13 cellular contexts compared by ENCODE assay signal in genomic region chr20:41119593-41120561, GRCh38. TPM values are rescaled to one million over a fixed set of nuclear protein-coding genes. Genes with fewer than 3 reads are reported as not detected.
DNase-seq lines count a peak whose midpoint lies in the region; ATAC-seq and TF ChIP-seq lines count a peak whose summit lies in the region.
"Had no signal": no experiment of that assay in that cellular context is flagged by ENCODE, and none has a peak within 500 bp of the region (broad histone marks: within the 10 kb centered on the region; RNA-seq: fewer than 3 reads in every experiment).

No MANE protein-coding gene starts in this region.

- H3K27ac ChIP-seq in 22Rv1 = peak overlapping the region; percentile 48
- H3K27ac ChIP-seq: ovary had no signal

- no peak for ATAC-seq in HG02763 (IDR thresholded peaks at IDR 0.05; ENCODE audit: unreplicated experiment)

- DNase-seq in NCI-H1105 treated with DMSO at 0.1 percent for 48 hours (lab: John Stamatoyannopoulos, UW) (peak; percentile 8), anterior cingulate cortex (lab: John Stamatoyannopoulos, UW) (peak in 38 of 58 donors; percentile 12 to 84 (median 46)), middle frontal gyrus (ENCODE audit: extremely low spot score, low spot score) (peak; percentile 42), HT-29 (ENCODE audit: low spot score) (no peak), MV-4-11 (lab: John Stamatoyannopoulos, UW) (no peak), SKM-1 (lab: John Stamatoyannopoulos, UW; ENCODE audit: unreplicated experiment) (no peak)
- DNase-seq: activated CD4-positive, alpha-beta T cell treated with anti-CD3 and anti-CD28 coated beads for 4 hours; AML-193; endodermal cell; NCI-H510A treated with DMSO at 0.1 percent for 48 hours; ovary had no signal

- no peak for TF ChIP-seq CTCF in 22Rv1 (IDR thresholded peaks at IDR 0.05)

RNA-seq across cellular contexts. Expression of gene PLCG1, which starts 17.5 kb away (rescaled TPM):
- 22.3 and 63.2 TPM in 2 replicates for total RNA-seq in HT-29 (2014; rRNA removed; shearing (Covaris generic))

Comparison
In these comparisons a context has a peak if more than half of its experiments do, and no peak if none do; other contexts are left out.
1. DNase-seq: peak in NCI-H1105 treated with DMSO at 0.1 percent for 48 hours (single experiment), anterior cingulate cortex (38 of 58) and middle frontal gyrus (single experiment); none in HT-29 (single experiment), MV-4-11 (single experiment) and SKM-1 (single experiment).